In genomic region chr16:67017810-67018488, GRCh38 we compare ENCODE assay signal across 8 cellular contexts. TPM values are rescaled to one million over a fixed set of nuclear protein-coding genes. Genes with fewer than 3 reads are reported as not detected.
A peak's percentile ranks its signal among the peaks of the same experiment; 100 is the strongest.
DNase-seq lines count a peak whose midpoint lies in the region; TF ChIP-seq lines count a peak whose summit lies in the region.

No MANE protein-coding gene starts in this region.

- intact Hi-C loops in cardiac septum (cut with DNase I) = loop anchor here (5.0 kb wide), 1 partner anchor 139 kb away; the partner anchor contains the start of genes FBXL8 and TRADD

- H3K27ac ChIP-seq in SJSA1 = no peak overlapping the region

- no peaks in the 10 kb centered on the region for H3K9me3 ChIP-seq in SJSA1 (replicated peaks)

- TF ChIP-seq CTCF in GM12872 (IDR thresholded peaks at IDR 0.05; ENCODE audit: insufficient read depth, low read depth, low read length) (peak; percentile 92), HFF-Myc (IDR thresholded peaks at IDR 0.05; ENCODE audit: low read depth, low read length, missing control alignments) (peak; percentile 87), NB4 (IDR thresholded peaks at IDR 0.05; ENCODE audit: low read depth, low read length) (peak; percentile 76)

- H3K4me3 ChIP-seq in HFF-Myc (replicated peaks; ENCODE audit: low read depth, low read length) (no peak overlapping the region), NB4 (ENCODE audit: low read depth, low read length) (no peak overlapping the region), SJSA1 (no peak overlapping the region)

- DNase-seq in HFF-Myc (ENCODE audit: extremely low read depth, low read depth) (peak; percentile 96), NB4 (ENCODE audit: low read depth) (peak; percentile 88), SJSA1 (ENCODE audit: low read depth in 1 of 2, low spot score in 2 of 2) (peak; percentile 65 to 83), cardiac septum (ENCODE audit: low spot score) (peak; percentile 77), renal cortical epithelial cell (ENCODE audit: low read depth) (peak; percentile 94), putamen (ENCODE audit: low spot score) (no peak)
- peak; percentile 76 for DNase-seq in activated gamma-delta T cell treated with anti-CD3 and anti-CD28 coated beads, Interleukin-2, amount 50 U/mL, for 16 hours (ENCODE audit: low read depth)

- peaks cover 23% of the 10 kb centered on the region for H3K4me1 ChIP-seq in SJSA1 (replicated peaks)

- H3K36me3 ChIP-seq in SJSA1 = no peaks in the 10 kb centered on the region

- no peaks in the 10 kb centered on the region for H3K27me3 ChIP-seq in SJSA1 (replicated peaks)

- TF ChIP-seq POLR2A in NB4 (IDR thresholded peaks at IDR 0.05; ENCODE audit: extremely low read depth, insufficient read length) = no peak

RNA-seq across cellular contexts. Expression of gene CBFB, which starts 11.0 kb away (rescaled TPM):
- 170 and 181 TPM in 2 replicates for total RNA-seq in SJSA1 (2014; rRNA removed; shearing (Covaris generic))
- total RNA-seq in cardiac septum (33.7 TPM), renal cortical epithelial cell (113 and 132 TPM in 2 replicates)

RNA-seq across cellular contexts. Expression of gene CES4A, which starts 29.6 kb away (rescaled TPM):
- total RNA-seq in SJSA1 (2014; rRNA removed; shearing (Covaris generic)) = not detected in 2 replicates
- total RNA-seq in cardiac septum (11.9 TPM), renal cortical epithelial cell (2.1 and 13.6 TPM in 2 replicates)

RNA-seq across cellular contexts. Expression of gene CES3, which starts 56.9 kb away (rescaled TPM):
- total RNA-seq in SJSA1 (2014; rRNA removed; shearing (Covaris generic)) = not detected in 2 replicates
- total RNA-seq in cardiac septum (0.62 TPM), renal cortical epithelial cell (0.69 and 1.3 TPM in 2 replicates)
